21 cellular contexts compared by ENCODE assay signal in the genomic region with DNA sequence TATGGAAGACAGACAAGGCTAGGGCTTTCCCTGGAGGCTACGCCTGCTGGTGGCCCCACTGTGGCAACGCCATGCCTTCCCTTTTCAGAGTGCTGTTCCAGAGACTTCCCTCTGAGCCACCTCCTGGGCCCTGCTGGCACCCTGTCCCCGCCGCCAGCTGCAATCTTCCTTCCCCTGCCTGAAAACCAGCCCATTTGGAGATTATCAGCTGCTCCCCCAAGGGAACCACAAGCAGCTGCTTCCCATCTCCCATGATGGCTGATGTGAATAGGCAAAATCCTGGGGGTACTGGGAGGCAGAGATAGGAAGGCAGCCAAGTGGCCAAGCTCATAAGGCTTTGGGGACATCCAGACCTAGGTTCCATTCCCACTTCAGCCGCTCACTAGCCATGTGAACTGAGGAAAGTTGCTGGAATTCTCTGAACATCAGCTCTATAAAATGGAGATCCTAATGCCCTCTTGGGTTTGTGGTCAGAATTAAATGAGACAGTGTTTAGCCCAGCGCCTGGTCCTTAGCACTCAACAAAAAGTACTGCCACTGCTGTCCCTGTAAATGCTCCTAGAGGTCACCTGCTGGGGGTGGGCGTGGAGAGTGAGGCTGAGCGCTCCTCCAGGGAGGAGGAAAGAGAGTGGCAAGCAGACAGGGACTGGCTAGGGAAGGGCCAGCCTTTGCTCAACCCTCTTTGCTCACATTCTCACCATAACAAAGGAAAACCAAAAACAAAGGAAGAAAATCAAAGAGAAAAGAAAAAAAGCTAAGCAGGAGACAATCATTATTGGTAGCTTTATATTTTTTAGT. TPM values are rescaled to one million over a fixed set of nuclear protein-coding genes. Genes with fewer than 3 reads are reported as not detected.
DNase-seq lines count a peak whose midpoint lies in the region; ATAC-seq and TF ChIP-seq lines count a peak whose summit lies in the region.
"Had no signal": no experiment of that assay in that cellular context is flagged by ENCODE, and none has a peak within 500 bp of the region (broad histone marks: within the 10 kb centered on the region; RNA-seq: fewer than 3 reads in every experiment).

No MANE protein-coding gene starts in this region.

- H3K36me3 Mint-ChIP-seq in WTC11: peaks cover 4% of the 10 kb centered on the region; the same call in 1 of the 2 replicates
- peaks cover 4% of the 10 kb centered on the region for H3K36me3 Mint-ChIP-seq in endothelial cell (ENCODE audit: low read depth, unreplicated experiment)
- H3K36me3 Mint-ChIP-seq in immature natural killer cell: no peaks in the 10 kb centered on the region

- H3K4me3 ChIP-seq in HL-60 (replicated peaks; ENCODE audit: insufficient read depth, low read length): no peak overlapping the region
- H3K4me3 ChIP-seq: cardiac muscle cell, thoracic aorta had no signal

- H3K27me3 Mint-ChIP-seq in WTC11 (ENCODE audit: low read depth) (peaks cover 8% of the 10 kb centered on the region), endothelial cell (ENCODE audit: unreplicated experiment) (peaks cover 17% of the 10 kb centered on the region), immature natural killer cell (ENCODE audit: low read depth in 3 of 3) (peaks cover 0 to 21% (median 3%) of the 10 kb centered on the region in 3 donors)
- H3K27me3 Mint-ChIP-seq: activated naive CD8-positive, alpha-beta T cell treated with anti-CD3 and anti-CD28 coated beads, Interleukin-2, amount 50 U/mL, for 24 hours; IgD-negative memory B cell had no signal

- CTCF ChIA-PET in WTC11 (lab: Charles Lee): interaction anchor here (0.6 to 2.5 kb wide), 8 partner anchors 13 to 458 kb away, joined by 3 to 27 read pairs (median 6); no protein-coding TSS in a partner anchor

- POLR2A ChIA-PET in WTC11 (lab: Charles Lee): interaction anchor here (1.0 kb wide), 1 partner anchor 18 kb away, joined by 5 read pairs; no protein-coding TSS in a partner anchor

- TF ChIP-seq CTCF in HL-60 (IDR thresholded peaks at IDR 0.05; ENCODE audit: insufficient read depth, low read length): no peak
- no peak for TF ChIP-seq CTCF in WTC11 (IDR thresholded peaks at IDR 0.05)
- no peak for TF ChIP-seq CTCF in endothelial cell (IDR thresholded peaks at IDR 0.05; ENCODE audit: unreplicated experiment)

- H3K9me3 Mint-ChIP-seq in WTC11 (no peaks in the 10 kb centered on the region), endothelial cell (ENCODE audit: unreplicated experiment) (no peaks in the 10 kb centered on the region), immature natural killer cell (no peaks in the 10 kb centered on the region)
- H3K9me3 Mint-ChIP-seq: activated naive CD8-positive, alpha-beta T cell treated with anti-CD3 and anti-CD28 coated beads, Interleukin-2, amount 50 U/mL, for 24 hours; IgD-negative memory B cell had no signal

- H3K27ac ChIP-seq in HL-60 (replicated peaks): no peak overlapping the region
- H3K27ac ChIP-seq: cardiac muscle cell, thoracic aorta had no signal

- peak overlapping the region; percentile 26; the same call in 1 of the 2 replicates for H3K27ac Mint-ChIP-seq in WTC11
- H3K27ac Mint-ChIP-seq in endothelial cell (ENCODE audit: unreplicated experiment): no peak overlapping the region
- H3K27ac Mint-ChIP-seq in immature natural killer cell: peak overlapping the region in 1 of 6 donors; percentile 43
- H3K27ac Mint-ChIP-seq: activated naive CD8-positive, alpha-beta T cell treated with anti-CD3 and anti-CD28 coated beads, Interleukin-2, amount 50 U/mL, for 24 hours had no signal

- peak; percentile 95 for ATAC-seq in WTC11
- ATAC-seq: activated naive CD8-positive, alpha-beta T cell treated with anti-CD3 and anti-CD28 coated beads, Interleukin-2, amount 50 U/mL, for 24 hours had no signal

- DNase-seq in CD1c-positive myeloid dendritic cell (ENCODE audit: extremely low spot score) (peak; percentile 42), HL-60 (ENCODE audit: low read depth in 1 of 2, low spot score in 1 of 2) (peak; percentile 13 to 70), WTC11 (ENCODE audit: low spot score) (peak; percentile 54), inferior parietal cortex (ENCODE audit: extremely low spot score) (peak; percentile 35), endothelial cell (ENCODE audit: low spot score) (no peak), immature natural killer cell (no peak), activated gamma-delta T cell (lab: John Stamatoyannopoulos, UW) (no peak)
- no peak for DNase-seq in stimulated activated CD4-positive, alpha-beta T cell treated with anti-CD3 and anti-CD28 coated beads, Interleukin-4, amount 100 ng/mL, for 24 hours
- DNase-seq: activated CD4-positive, alpha-beta T cell treated with anti-CD3 and anti-CD28 coated beads, Interleukin-2, amount 50 U/mL, for 48 hours; activated naive CD8-positive, alpha-beta T cell treated with anti-CD3 and anti-CD28 coated beads, Interleukin-2, amount 50 U/mL, for 24 hours; activated T-cell treated with anti-CD3 and anti-CD28 coated beads, Interleukin-2, amount 50 U/mL, for 48 hours; DMS79; mesenchymal stem cell; NCI-H1092; retina; SIG-M5; stimulated activated CD4-positive, alpha-beta T cell treated with anti-CD3 and anti-CD28 coated beads, Interleukin-1b, Interleukin-23, amount 100 ng/mL, for 48 hours; T-helper 9 cell had no signal

- H3K27me3 ChIP-seq in HL-60 (ENCODE audit: insufficient read depth, poor library complexity, severe bottlenecking): no peaks in the 10 kb centered on the region

- H3K4me1 Mint-ChIP-seq in WTC11: peaks cover 21% of the 10 kb centered on the region
- peaks cover 4% of the 10 kb centered on the region for H3K4me1 Mint-ChIP-seq in endothelial cell (ENCODE audit: unreplicated experiment)
- H3K4me1 Mint-ChIP-seq in immature natural killer cell: peaks cover 7 to 10% of the 10 kb centered on the region in 2 donors

- no peak overlapping the region for H3K4me3 Mint-ChIP-seq in WTC11
- H3K4me3 Mint-ChIP-seq in endothelial cell (ENCODE audit: unreplicated experiment): no peak overlapping the region
- no peak overlapping the region for H3K4me3 Mint-ChIP-seq in immature natural killer cell
- H3K4me3 Mint-ChIP-seq: activated naive CD8-positive, alpha-beta T cell treated with anti-CD3 and anti-CD28 coated beads, Interleukin-2, amount 50 U/mL, for 24 hours; IgD-negative memory B cell had no signal

TF ChIP-seq in WTC11, 78 proteins besides CTCF, POLR2A, EP300 and RAD21:
- TF ChIP-seq NR3C1 (CRISPR knock-in tag; conservative IDR thresholded peaks at IDR 0.05; ENCODE audit: low read depth): no peak
- no peak for TF ChIP-seq HMGA2 (CRISPR knock-in tag; IDR thresholded peaks at IDR 0.05)
- TF ChIP-seq ZNF263 (CRISPR knock-in tag; IDR thresholded peaks at IDR 0.05; ENCODE audit: low read depth): peak; percentile 53; the same call in 1 of the 2 replicates
TF ChIP-seq in WTC11: peak in this region for 1.

RNA-seq across cellular contexts. Expression of a gene that starts 5.9 kb away (rescaled TPM):
- total RNA-seq in WTC11 (2021) (30.0 to 42.9 TPM (median 39.8 TPM) in 3 replicates), endothelial cell (ENCODE audit: unreplicated experiment) (1.8 TPM)
- 1 to 10 TPM; 3.4 to 6.9 (median 6.2) TPM for polyA plus RNA-seq in immature natural killer cell

RNA-seq across cellular contexts. Expression of a gene that starts 38.0 kb away (rescaled TPM):
- total RNA-seq in WTC11 (2021) (56.9 to 61.4 TPM (median 60.3 TPM) in 3 replicates), endothelial cell (ENCODE audit: unreplicated experiment) (17.4 TPM)
- not detected for polyA plus RNA-seq in immature natural killer cell

Comparison
In these comparisons a context has a peak if more than half of its experiments do, and no peak if none do; other contexts are left out.
1. DNase-seq: peak in CD1c-positive myeloid dendritic cell (single experiment), HL-60 (2 of 2), WTC11 (single experiment) and inferior parietal cortex (single experiment); none in endothelial cell (single experiment), immature natural killer cell (0 of 3), activated gamma-delta T cell (single experiment) and stimulated activated CD4-positive, alpha-beta T cell treated with anti-CD3 and anti-CD28 coated beads, Interleukin-4, amount 100 ng/mL, for 24 hours (single experiment).
2. RNA of a gene that starts 5.9 kb away (total RNA-seq): 30.0 to 42.9 TPM in WTC11; 1.8 TPM in endothelial cell (single experiment); every median in the first group is over 10 times any median in the second.